Comparison of ENCODE assay signal across 11 cellular contexts in the genomic region with DNA sequence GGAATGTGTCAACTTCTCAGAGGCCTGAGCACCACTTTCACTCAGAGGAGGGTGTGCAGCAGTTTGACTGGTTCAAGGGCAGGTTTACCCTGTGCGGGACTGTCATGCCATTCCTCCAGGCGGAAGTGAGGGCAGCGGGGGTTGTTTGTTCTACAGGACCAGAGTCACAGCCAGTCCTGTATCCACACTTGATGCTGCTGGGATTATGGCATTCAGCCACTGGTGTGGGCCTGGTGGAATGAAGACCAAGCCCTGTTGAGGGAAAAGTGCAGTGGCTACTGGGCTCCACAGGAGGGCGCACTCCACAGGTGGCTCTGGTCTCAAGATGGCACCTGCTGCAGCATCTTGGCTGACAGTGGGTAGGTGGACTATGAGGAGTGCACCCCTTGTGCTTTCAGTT. TPM values are rescaled to one million over a fixed set of nuclear protein-coding genes. Genes with fewer than 3 reads are reported as not detected.
DNase-seq lines count a peak whose midpoint lies in the region; ATAC-seq and TF ChIP-seq lines count a peak whose summit lies in the region.
"Had no signal": no experiment of that assay in that cellular context is flagged by ENCODE, and none has a peak within 500 bp of the region (broad histone marks: within the 10 kb centered on the region; RNA-seq: fewer than 3 reads in every experiment).

No MANE protein-coding gene starts in this region.

- no peak overlapping the region for H3K4me3 Mint-ChIP-seq in activated CD8-positive, alpha-beta memory T cell treated with anti-CD3 and anti-CD28 coated beads, Interleukin-2, amount 10 ng/mL, durations not matched to agents 7 days and 5 days

- H3K27me3 Mint-ChIP-seq in activated CD8-positive, alpha-beta memory T cell treated with anti-CD3 and anti-CD28 coated beads, Interleukin-2, amount 10 ng/mL, durations not matched to agents 7 days and 5 days = peaks cover 40% of the 10 kb centered on the region

- no peak for TF ChIP-seq EP300 in esophagus muscularis mucosa (IDR thresholded peaks at IDR 0.05)

- H3K9me3 ChIP-seq in spleen (peaks cover 0 to 22% (median 16%) of the 10 kb centered on the region in 8 donors), esophagus muscularis mucosa (peaks cover 0 to 26% (median 12%) of the 10 kb centered on the region in 4 donors)
- H3K9me3 ChIP-seq: pancreas had no signal

- intact Hi-C loops in spleen (cut with DNase I; ENCODE audit: low total_unique reads) = no loop called here
- intact Hi-C loops in esophagus muscularis mucosa (cut with DNase I) = no loop called here

- DNase-seq in AG04449 (ENCODE audit: low read depth, low spot score) (no peak), GM13976 (ENCODE audit: low spot score) (no peak), iPS-NIHi7 (ENCODE audit: extremely low spot score) (peak; percentile 79), spleen (no peak), esophagus muscularis mucosa (ENCODE audit: extremely low spot score) (no peak), dedifferentiated amniotic fluid mesenchymal stem cell (ENCODE audit: extremely low spot score) (no peak)
- DNase-seq in activated CD8-positive, alpha-beta memory T cell treated with anti-CD3 and anti-CD28 coated beads, Interleukin-2, amount 10 ng/mL, durations not matched to agents 7 days and 5 days = no peak
- DNase-seq: pancreas had no signal

- H3K27ac ChIP-seq in spleen (no peak overlapping the region), esophagus muscularis mucosa (replicated peaks in 1 of 4) (no peak overlapping the region)
- H3K27ac ChIP-seq: pancreas had no signal

- H3K36me3 ChIP-seq in spleen (no peaks in the 10 kb centered on the region), esophagus muscularis mucosa (no peaks in the 10 kb centered on the region)
- H3K36me3 ChIP-seq: pancreas had no signal

- H3K27me3 ChIP-seq in spleen (replicated peaks in 1 of 7) (peaks cover 0 to 62% (median 7%) of the 10 kb centered on the region in 7 donors), esophagus muscularis mucosa (peaks cover 0 to 38% (median 0%) of the 10 kb centered on the region in 4 donors)

- TF ChIP-seq CTCF in AG04449 (IDR thresholded peaks at IDR 0.05; ENCODE audit: insufficient read depth, low read length, missing control alignments) (peak; percentile 24), GM13976 (IDR thresholded peaks at IDR 0.05; ENCODE audit: borderline replicate concordance, control extremely low read depth, extremely low read depth, insufficient read depth, missing control alignments) (peak; percentile 15), WI38 (IDR thresholded peaks at IDR 0.05; ENCODE audit: low read depth, low read length) (peak; percentile 35; the same call in 1 of the 2 replicates), spleen (IDR thresholded peaks at IDR 0.05 in 8 of 11, conservative IDR thresholded peaks at IDR 0.05 in 3 of 11) (peak in 4 of 11 experiments; percentile 44 to 51 (median 46)), esophagus muscularis mucosa (IDR thresholded peaks at IDR 0.05) (no peak)

- no peaks in the 10 kb centered on the region for H3K9me3 Mint-ChIP-seq in activated CD8-positive, alpha-beta memory T cell treated with anti-CD3 and anti-CD28 coated beads, Interleukin-2, amount 10 ng/mL, durations not matched to agents 7 days and 5 days (ENCODE audit: low read depth)

- in situ Hi-C loops in GM13976 (cut with MboI; ENCODE audit: low sequenced_read_pairs, unreplicated experiment) = no loop called here

- CTCF ChIA-PET in AG04449 (lab: Yijun Ruan, JAX) = no interaction called here
- CTCF ChIA-PET in activated CD8-positive, alpha-beta memory T cell treated with anti-CD3 and anti-CD28 coated beads, Interleukin-2, amount 10 ng/mL, durations not matched to agents 7 days and 5 days (lab: Charles Lee) = no interaction called here

- WGBS in spleen, 5 donors = 71 to 84% (median 74%) methylated on average over 4 of the region's 4 CpGs
- 93% methylated on average over 3 of the region's 4 CpGs for WGBS in esophagus muscularis mucosa

- H3K4me1 ChIP-seq in spleen (no peaks in the 10 kb centered on the region), esophagus muscularis mucosa (no peaks in the 10 kb centered on the region)
- H3K4me1 ChIP-seq: pancreas had no signal

- H3K36me3 Mint-ChIP-seq in activated CD8-positive, alpha-beta memory T cell treated with anti-CD3 and anti-CD28 coated beads, Interleukin-2, amount 10 ng/mL, durations not matched to agents 7 days and 5 days = no peaks in the 10 kb centered on the region

- no peak for ATAC-seq in activated CD8-positive, alpha-beta memory T cell treated with anti-CD3 and anti-CD28 coated beads, Interleukin-2, amount 10 ng/mL, durations not matched to agents 7 days and 5 days
- ATAC-seq: activated CD4-positive, CD25-positive, alpha-beta regulatory T cell treated with anti-CD3 and anti-CD28 coated beads, Interleukin-2, amount 50 U/mL, for 24 hours had no signal

- no peak overlapping the region for H3K27ac Mint-ChIP-seq in activated CD8-positive, alpha-beta memory T cell treated with anti-CD3 and anti-CD28 coated beads, Interleukin-2, amount 10 ng/mL, durations not matched to agents 7 days and 5 days

- H3K4me3 ChIP-seq in AG04449 (ENCODE audit: low read depth, low read length) (no peak overlapping the region), WI38 (ENCODE audit: low read depth, low read length) (no peak overlapping the region), spleen (no peak overlapping the region), esophagus muscularis mucosa (no peak overlapping the region)
- H3K4me3 ChIP-seq: pancreas had no signal

- H3K4me1 Mint-ChIP-seq in activated CD8-positive, alpha-beta memory T cell treated with anti-CD3 and anti-CD28 coated beads, Interleukin-2, amount 10 ng/mL, durations not matched to agents 7 days and 5 days = no peaks in the 10 kb centered on the region

- TF ChIP-seq POLR2A in spleen (IDR thresholded peaks at IDR 0.05) = no peak
- no peak for TF ChIP-seq POLR2A in esophagus muscularis mucosa (IDR thresholded peaks at IDR 0.05; ENCODE audit: low read depth)

- POLR2A ChIA-PET in AG04449 (lab: Yijun Ruan, JAX) = no interaction called here

RNA-seq across cellular contexts. Expression of gene SEMG2, which starts 14.8 kb away (rescaled TPM):
- not detected for total RNA-seq in spleen
- polyA plus RNA-seq in spleen = not detected
- not detected for total RNA-seq in esophagus muscularis mucosa
- not detected for total RNA-seq in activated CD8-positive, alpha-beta memory T cell treated with anti-CD3 and anti-CD28 coated beads, Interleukin-2, amount 10 ng/mL, durations not matched to agents 7 days and 5 days
- total RNA-seq: M059J, pancreas had no signal
- polyA plus RNA-seq: pancreas had no signal

RNA-seq across cellular contexts. Expression of gene SLPI, which starts 18.4 kb away (rescaled TPM):
- 10 to 100 TPM in 3 of 7 donors, 1 to 10 TPM in 4; 2.9 to 26.9 (median 9.0) TPM for total RNA-seq in spleen
- 10 to 100 TPM in 1 of 3 donors, 1 to 10 TPM in 2; 5.1 to 11.9 (median 8.4) TPM for polyA plus RNA-seq in spleen
- total RNA-seq in esophagus muscularis mucosa = 100 to 1,000 TPM in 1 of 4 donors, 10 to 100 TPM in 3; 27.8 to 109 (median 66.4) TPM
- total RNA-seq in activated CD8-positive, alpha-beta memory T cell treated with anti-CD3 and anti-CD28 coated beads, Interleukin-2, amount 10 ng/mL, durations not matched to agents 7 days and 5 days = not detected

RNA-seq across cellular contexts. Expression of gene SEMG1, which starts 29.2 kb away (rescaled TPM):
- under 1 TPM in 1 of 7 donors, not detected in 6; 0.72 TPM for total RNA-seq in spleen
- not detected for polyA plus RNA-seq in spleen
- not detected for total RNA-seq in esophagus muscularis mucosa
- total RNA-seq in activated CD8-positive, alpha-beta memory T cell treated with anti-CD3 and anti-CD28 coated beads, Interleukin-2, amount 10 ng/mL, durations not matched to agents 7 days and 5 days = not detected
- total RNA-seq: M059J, pancreas had no signal
- polyA plus RNA-seq: pancreas had no signal

Comparison
In these comparisons a context has a peak if more than half of its experiments do, and no peak if none do; other contexts are left out.
1. CTCF ChIP-seq: peak in AG04449 (single experiment), GM13976 (single experiment) and WI38 (single experiment); none in esophagus muscularis mucosa (0 of 3).